In genomic region chr11:105282658-105283057, GRCh38 we compare ENCODE assay signal across 25 cellular contexts.
"Had no signal": no experiment of that assay in that cellular context is flagged by ENCODE, and none has a peak within 500 bp of the region (broad histone marks: within the 10 kb centered on the region; RNA-seq: fewer than 3 reads in every experiment).

No MANE protein-coding gene starts in this region.

- H3K4me3 ChIP-seq: coronary artery, esophagus muscularis mucosa, gastroesophageal sphincter, heart left ventricle, lower lobe of right lung, neural progenitor cell, right lobe of liver, testis, tibial artery had no signal

- FAIRE-seq: endothelial cell of umbilical vein had no signal

- H3K27me3 ChIP-seq: esophagus muscularis mucosa, foreskin keratinocyte, gastroesophageal sphincter, heart left ventricle, neural progenitor cell, right lobe of liver, testis, tibial artery had no signal

- H3K27ac ChIP-seq: coronary artery, esophagus muscularis mucosa, foreskin keratinocyte, gastroesophageal sphincter, heart left ventricle, lower lobe of right lung, neural progenitor cell, parathyroid adenoma, right lobe of liver, testis, tibial artery had no signal

- H3K4me1 ChIP-seq: esophagus muscularis mucosa, gastroesophageal sphincter, heart left ventricle, lower lobe of right lung, neural progenitor cell, parathyroid adenoma, right lobe of liver, testis, tibial artery had no signal

- H3K9me3 ChIP-seq: esophagus muscularis mucosa, gastroesophageal sphincter, heart left ventricle, lower lobe of right lung, right lobe of liver, testis, tibial artery had no signal

- DNase-seq: dermis blood vessel endothelial cell; effector memory CD4-positive, alpha-beta T cell; foreskin keratinocyte; heart left ventricle; hippocampal formation; islet precursor cell; kidney glomerular epithelial cell; left colon; left ventricle myocardium superior; lower lobe of right lung; midbrain; naive thymus-derived CD4-positive, alpha-beta T cell; right lobe of liver; stimulated activated CD4-positive, alpha-beta T cell treated with anti-CD3 and anti-CD28 coated beads, Interleukin-2, amount 100 ng/mL, for 24 hours; stimulated activated CD4-positive, alpha-beta T cell treated with anti-CD3 and anti-CD28 coated beads, Interleukin-4, amount 100 ng/mL, for 4 hours; stimulated activated naive CD8-positive, alpha-beta T cell treated with anti-CD3 and anti-CD28 coated beads, Interleukin-15, Interleukin-2, amounts not matched to agents 100 U/mL and 50 U/mL, for 24 hours; substantia nigra; testis; tibial artery had no signal

- H3K36me3 ChIP-seq: esophagus muscularis mucosa, gastroesophageal sphincter, heart left ventricle, lower lobe of right lung, neural progenitor cell, right lobe of liver, tibial artery had no signal
